Comparison of ENCODE assay signal across 14 cellular contexts in genomic region chr19:13962738-13963602, GRCh38. TPM values are rescaled to one million over a fixed set of nuclear protein-coding genes. Genes with fewer than 3 reads are reported as not detected.
A peak's percentile ranks its signal among the peaks of the same experiment; 100 is the strongest.
DNase-seq lines count a peak whose midpoint lies in the region; ATAC-seq, FAIRE-seq and TF ChIP-seq lines count a peak whose summit lies in the region.
"Had no signal": no experiment of that assay in that cellular context is flagged by ENCODE, and none has a peak within 500 bp of the region (broad histone marks: within the 10 kb centered on the region; RNA-seq: fewer than 3 reads in every experiment).

No MANE protein-coding gene starts in this region.

- H3K4me3 Mint-ChIP-seq in H9, result no peak overlapping the region
- H3K4me3 Mint-ChIP-seq in chondrocyte (ENCODE audit: unreplicated experiment), result no peak overlapping the region
- H3K4me3 Mint-ChIP-seq: activated B cell treated with CpG ODN at 0.5 μM for 24 hours; activated naive CD8-positive, alpha-beta T cell had no signal

- H4K5ac ChIP-seq in H9 (ENCODE audit: insufficient read length, low read depth, low read length), result no peak overlapping the region

- H3K4me2 ChIP-seq in H9 (ENCODE audit: insufficient read depth, insufficient read length, low read length) (no peak overlapping the region), smooth muscle cell (peak overlapping the region; percentile 83)
- H3K4me2 ChIP-seq: BLaER1 treated with 17β-estradiol and CSF1 and Interleukin-3, amounts not matched to agents 10 nM and 100 nM had no signal

- no peak overlapping the region for H2BK20ac ChIP-seq in H9 (ENCODE audit: low read depth, low read length, poor library complexity, severe bottlenecking)

- H3K23me2 ChIP-seq in H9 (ENCODE audit: insufficient read length, low read depth, low read length, poor library complexity, severe bottlenecking), result no peaks in the 10 kb centered on the region

- H3K4me1 Mint-ChIP-seq in H9 (peaks cover 4 to 6% of the 10 kb centered on the region in 2 experiments; a peak in 3 of 4 replicates), chondrocyte (ENCODE audit: low read depth) (peaks cover 2% of the 10 kb centered on the region)
- H3K4me1 Mint-ChIP-seq: activated B cell treated with CpG ODN at 0.5 μM for 24 hours had no signal

- H2BK5ac ChIP-seq in H9 (ENCODE audit: insufficient read length, low read length), result no peak overlapping the region

- H3K4me3 ChIP-seq in smooth muscle cell, result peak overlapping the region; percentile 36
- H3K4me3 ChIP-seq: BLaER1 treated with 17β-estradiol and CSF1 and Interleukin-3, amounts not matched to agents 10 nM and 100 nM had no signal

- peak; percentile 64 for DNase-seq in H9
- peak; percentile 93 for DNase-seq in chondrocyte (ENCODE audit: low spot score)
- peak; percentile 55 for DNase-seq in iris pigment epithelial cell (ENCODE audit: low read depth)
- no peak for DNase-seq in smooth muscle cell (lab: John Stamatoyannopoulos, UW; ENCODE audit: unreplicated experiment)
- no peak for DNase-seq in GM13976 (ENCODE audit: low spot score)
- no peak for DNase-seq in NCI-H1092 treated with DMSO at 0.1 percent for 48 hours (lab: John Stamatoyannopoulos, UW)
- no peak for DNase-seq in GM12891 (ENCODE audit: insufficient read length, low spot score)
- DNase-seq: activated B cell treated with CpG ODN at 0.5 μM for 24 hours; stimulated activated CD4-positive, alpha-beta T cell treated with anti-CD3 and anti-CD28 coated beads, Interleukin-2, amount 100 ng/mL, for 48 hours had no signal

- no peak for TF ChIP-seq POLR2A in GM12891 (IDR thresholded peaks at IDR 0.05; ENCODE audit: low read depth, low read length)

- peaks cover 9% of the 10 kb centered on the region for H3F3A ChIP-seq in smooth muscle cell (ENCODE audit: low read depth)

- H4K91ac ChIP-seq in H9 (ENCODE audit: insufficient read length, low read depth, low read length), result no peak overlapping the region

- H3K9ac ChIP-seq in H9 (ENCODE audit: extremely low read depth, insufficient read length, low read length) (no peak overlapping the region), smooth muscle cell (ENCODE audit: low read depth) (peak overlapping the region; percentile 60)
- H3K9ac ChIP-seq: BLaER1 treated with 17β-estradiol and CSF1 and Interleukin-3, amounts not matched to agents 10 nM and 100 nM had no signal

- H3K27ac Mint-ChIP-seq in H9 (no peak overlapping the region), chondrocyte (ENCODE audit: unreplicated experiment) (no peak overlapping the region)
- H3K27ac Mint-ChIP-seq: activated B cell treated with CpG ODN at 0.5 μM for 24 hours; activated naive CD8-positive, alpha-beta T cell had no signal

- H2BK12ac ChIP-seq in H9 (ENCODE audit: insufficient read length, low read depth, low read length), result no peak overlapping the region

- no peaks in the 10 kb centered on the region for H3K79me1 ChIP-seq in H9 (ENCODE audit: insufficient read depth, low read depth, low read length, poor library complexity, severe bottlenecking)

- H2BK120ac ChIP-seq in H9 (ENCODE audit: low read depth, low read length, poor library complexity, severe bottlenecking), result no peak overlapping the region

- FAIRE-seq in GM12891 (lab: Jason Lieb, UNC), result no peak
- FAIRE-seq: G401.6 had no signal

- ATAC-seq in HG03354 (IDR thresholded peaks at IDR 0.05; ENCODE audit: poor library complexity, severe bottlenecking, unreplicated experiment), result no peak

- H4K8ac ChIP-seq in H9 (replicated peaks; ENCODE audit: insufficient read length, low read depth, low read length), result no peak overlapping the region

- H2BK15ac ChIP-seq in H9 (ENCODE audit: low read depth, low read length), result no peak overlapping the region

- peak overlapping the region; percentile 13 for H3K18ac ChIP-seq in H9 (ENCODE audit: insufficient read length, low read depth, low read length)

- no CpG with 5 or more reads among the region's 83 CpGs for WGBS in H9 (ENCODE audit: extremely low coverage, insufficient read length, low lambda C conversion rate)
- 31% methylated on average over 54 of the region's 83 CpGs for WGBS in smooth muscle cell (ENCODE audit: low lambda C conversion rate)

- no peak for TF ChIP-seq CTCF in H9 (conservative IDR thresholded peaks at IDR 0.05)
- no peak for TF ChIP-seq CTCF in chondrocyte (IDR thresholded peaks at IDR 0.05)
- no peak for TF ChIP-seq CTCF in smooth muscle cell (IDR thresholded peaks at IDR 0.05; ENCODE audit: borderline replicate concordance, insufficient read depth, poor library complexity, severe bottlenecking)
- no peak for TF ChIP-seq CTCF in GM13976 (IDR thresholded peaks at IDR 0.05; ENCODE audit: borderline replicate concordance, control extremely low read depth, extremely low read depth, insufficient read depth, missing control alignments)

- H4K20me1 ChIP-seq in H9 (ENCODE audit: control insufficient read depth, insufficient read depth, insufficient read length) (no peaks in the 10 kb centered on the region), smooth muscle cell (ENCODE audit: low read depth) (no peaks in the 10 kb centered on the region)

- H2AFZ ChIP-seq in H9 (ENCODE audit: low read length), result no peak overlapping the region
- no peak overlapping the region for H2AFZ ChIP-seq in smooth muscle cell (ENCODE audit: low read depth)

- H3K9me3 Mint-ChIP-seq in H9 (no peaks in the 10 kb centered on the region), chondrocyte (ENCODE audit: low read depth) (no peaks in the 10 kb centered on the region)
- H3K9me3 Mint-ChIP-seq: activated B cell treated with CpG ODN at 0.5 μM for 24 hours had no signal

- H3K27me3 ChIP-seq in H9 (ENCODE audit: insufficient read depth, low read length) (no peaks in the 10 kb centered on the region), smooth muscle cell (ENCODE audit: low read depth) (no peaks in the 10 kb centered on the region)
- H3K27me3 ChIP-seq: BLaER1 treated with 17β-estradiol and CSF1 and Interleukin-3, amounts not matched to agents 10 nM and 100 nM had no signal

- H2AK5ac ChIP-seq in H9 (ENCODE audit: insufficient read length, low read length), result no peak overlapping the region

- no peaks in the 10 kb centered on the region for H3K27me3 Mint-ChIP-seq in H9 (ENCODE audit: low read depth)
- H3K27me3 Mint-ChIP-seq in chondrocyte (ENCODE audit: low read depth), result no peaks in the 10 kb centered on the region
- H3K27me3 Mint-ChIP-seq: activated B cell treated with CpG ODN at 0.5 μM for 24 hours; activated naive CD8-positive, alpha-beta T cell had no signal

- in situ Hi-C loops in GM13976 (cut with MboI; ENCODE audit: low sequenced_read_pairs, unreplicated experiment), result no loop called here

- H3K23ac ChIP-seq in H9 (ENCODE audit: insufficient read length, low read depth, low read length), result no peak overlapping the region

- H3K27ac ChIP-seq in H9 (ENCODE audit: insufficient read length, low read depth, low read length) (no peak overlapping the region), smooth muscle cell (ENCODE audit: low read depth) (peak overlapping the region; percentile 31)
- H3K27ac ChIP-seq: BLaER1 treated with 17β-estradiol and CSF1 and Interleukin-3, amounts not matched to agents 10 nM and 100 nM had no signal

- H3K4me1 ChIP-seq in H9 (ENCODE audit: insufficient read depth, low read length) (no peaks in the 10 kb centered on the region), smooth muscle cell (ENCODE audit: low read depth) (peaks cover 13% of the 10 kb centered on the region)
- H3K4me1 ChIP-seq: BLaER1 treated with 17β-estradiol and CSF1 and Interleukin-3, amounts not matched to agents 10 nM and 100 nM; prostate gland had no signal

- H3K9me3 ChIP-seq in H9 (ENCODE audit: control insufficient read depth, low read depth, low read length) (no peaks in the 10 kb centered on the region), smooth muscle cell (replicated peaks; ENCODE audit: low read depth) (no peaks in the 10 kb centered on the region)
- H3K9me3 ChIP-seq: BLaER1 treated with 17β-estradiol and CSF1 and Interleukin-3, amounts not matched to agents 10 nM and 100 nM; prostate gland had no signal

- peak overlapping the region; percentile 29; the same call in 1 of the 2 replicates for H3K14ac ChIP-seq in H9 (ENCODE audit: insufficient read depth, low read length)

- H3K79me2 ChIP-seq in H9 (ENCODE audit: insufficient read depth, low read length) (no peaks in the 10 kb centered on the region), smooth muscle cell (ENCODE audit: low read depth) (no peaks in the 10 kb centered on the region)

- H3K36me3 ChIP-seq in smooth muscle cell (ENCODE audit: low read depth), result no peaks in the 10 kb centered on the region

- H3T11ph ChIP-seq in H9 (ENCODE audit: low read length), result no peak overlapping the region

- no peak overlapping the region for H3K56ac ChIP-seq in H9 (ENCODE audit: insufficient read length, low read depth, low read length)

- H3K36me3 Mint-ChIP-seq in H9 (ENCODE audit: insufficient read depth in 1 of 3, low read depth in 3 of 3), result peaks cover 13 to 46% (median 37%) of the 10 kb centered on the region in 3 experiments; a peak in 6 of 7 replicates
- H3K36me3 Mint-ChIP-seq in chondrocyte (ENCODE audit: low read depth), result peaks cover 12% of the 10 kb centered on the region
- H3K36me3 Mint-ChIP-seq: activated naive CD8-positive, alpha-beta T cell had no signal

- H3K4ac ChIP-seq in H9 (ENCODE audit: low read depth, low read length), result no peak overlapping the region

TF ChIP-seq in GM12891, 5 proteins besides CTCF, POLR2A, EP300 and RAD21 (continues in another document):
- TF ChIP-seq POU2F2 (IDR thresholded peaks at IDR 0.05; ENCODE audit: low read depth, low read length), result no peak
- TF ChIP-seq SPI1 (IDR thresholded peaks at IDR 0.05; ENCODE audit: low read depth, low read length), result no peak
- no peak for TF ChIP-seq TAF1 (IDR thresholded peaks at IDR 0.05; ENCODE audit: low read depth, low read length)

RNA-seq across cellular contexts. Expression of gene DCAF15, which starts 10.7 kb away (rescaled TPM):
- total RNA-seq in H9 (2021), result 82.2 and 82.5 TPM in 2 replicates
- 20.7 to 21.5 TPM (median 21.0 TPM) in 3 replicates for total RNA-seq in chondrocyte
- total RNA-seq in smooth muscle cell, result 12.4 and 15.9 TPM in 2 replicates
- 27.0 and 30.9 TPM in 2 replicates for polyA plus RNA-seq in smooth muscle cell
- polyA plus RNA-seq in GM12891 (2012; ENCODE audit: low read depth, missing spikeins), result 30.0 TPM

RNA-seq across cellular contexts. Expression of gene PODNL1, which starts 24.8 kb away (rescaled TPM):
- 0.68 TPM in 2 replicates for total RNA-seq in H9 (2021)
- total RNA-seq in chondrocyte, result 5.7 to 8.9 TPM (median 8.7 TPM) in 3 replicates
- total RNA-seq in smooth muscle cell, result 5.2 and 8.9 TPM in 2 replicates
- polyA plus RNA-seq in smooth muscle cell, result 34.3 and 53.9 TPM in 2 replicates
- polyA plus RNA-seq in GM12891 (2012; ENCODE audit: low read depth, missing spikeins), result 0.08 TPM
- total RNA-seq: activated B cell treated with CpG ODN at 0.5 μM for 24 hours had no signal

RNA-seq across cellular contexts. Expression of gene RFX1, which starts 43.1 kb away (rescaled TPM):
- total RNA-seq in H9 (2021), result 19.2 and 21.4 TPM in 2 replicates
- 9.1 to 9.4 TPM (median 9.4 TPM) in 3 replicates for total RNA-seq in chondrocyte
- total RNA-seq in smooth muscle cell, result 0.45 and 2.2 TPM in 2 replicates
- polyA plus RNA-seq in smooth muscle cell, result 2.2 and 2.8 TPM in 2 replicates
- 3.4 TPM for polyA plus RNA-seq in GM12891 (2012; ENCODE audit: low read depth, missing spikeins)

RNA-seq across cellular contexts. Expression of gene CC2D1A, which starts 57.0 kb away (rescaled TPM):
- total RNA-seq in H9 (2021), result 42.7 and 48.5 TPM in 2 replicates
- 33.7 to 42.9 TPM (median 35.2 TPM) in 3 replicates for total RNA-seq in chondrocyte
- 8.0 and 9.5 TPM in 2 replicates for total RNA-seq in smooth muscle cell
- 26.3 and 28.0 TPM in 2 replicates for polyA plus RNA-seq in smooth muscle cell
- polyA plus RNA-seq in GM12891 (2012; ENCODE audit: low read depth, missing spikeins), result 11.5 TPM

RNA-seq across cellular contexts. Expression of gene BRME1, which starts 57.1 kb away (rescaled TPM):
- total RNA-seq in H9 (2021) (4.7 and 6.7 TPM in 2 replicates), chondrocyte (2.9 to 3.5 TPM (median 3.0 TPM) in 3 replicates), smooth muscle cell (0.72 and 1.2 TPM in 2 replicates)
- 2.2 and 3.3 TPM in 2 replicates for polyA plus RNA-seq in smooth muscle cell
- 0.56 TPM for polyA plus RNA-seq in GM12891 (2012; ENCODE audit: low read depth, missing spikeins)

Comparison
In these comparisons a context has a peak if more than half of its experiments do, and no peak if none do; other contexts are left out.
1. DNase-seq: peak in H9 (single experiment), chondrocyte (single experiment) and iris pigment epithelial cell (single experiment); none in smooth muscle cell (single experiment), GM13976 (single experiment), NCI-H1092 treated with DMSO at 0.1 percent for 48 hours (single experiment) and GM12891 (single experiment).